ENCODE assay signal across 1 cellular context in the genomic region with DNA sequence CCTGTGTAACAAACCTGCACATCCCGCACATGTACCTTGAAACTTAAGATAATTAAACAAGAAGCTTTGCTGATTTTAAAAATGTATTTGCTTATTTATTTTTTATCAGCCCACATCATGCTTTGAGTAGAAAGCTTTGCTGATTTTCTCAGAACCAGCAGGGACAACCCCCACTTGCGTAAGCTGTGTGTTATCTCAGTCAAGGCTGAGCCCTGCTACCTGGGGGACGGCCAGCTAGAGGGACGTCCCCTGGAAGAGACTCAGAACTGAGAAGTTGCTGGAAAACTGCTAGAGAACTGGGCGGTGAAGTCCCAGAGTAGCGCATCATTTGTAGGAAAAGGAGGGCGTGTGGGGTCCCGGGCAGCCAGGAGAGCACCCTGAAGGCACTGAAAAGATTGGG.
A peak's percentile ranks its signal among the peaks of the same experiment; 100 is the strongest.
TF ChIP-seq lines count a peak whose summit lies in the region.

No MANE protein-coding gene starts in this region.

TF ChIP-seq in K562, 482 proteins besides CTCF, POLR2A, EP300 and RAD21 (continued from another document):
- TF ChIP-seq, protein P1, sequence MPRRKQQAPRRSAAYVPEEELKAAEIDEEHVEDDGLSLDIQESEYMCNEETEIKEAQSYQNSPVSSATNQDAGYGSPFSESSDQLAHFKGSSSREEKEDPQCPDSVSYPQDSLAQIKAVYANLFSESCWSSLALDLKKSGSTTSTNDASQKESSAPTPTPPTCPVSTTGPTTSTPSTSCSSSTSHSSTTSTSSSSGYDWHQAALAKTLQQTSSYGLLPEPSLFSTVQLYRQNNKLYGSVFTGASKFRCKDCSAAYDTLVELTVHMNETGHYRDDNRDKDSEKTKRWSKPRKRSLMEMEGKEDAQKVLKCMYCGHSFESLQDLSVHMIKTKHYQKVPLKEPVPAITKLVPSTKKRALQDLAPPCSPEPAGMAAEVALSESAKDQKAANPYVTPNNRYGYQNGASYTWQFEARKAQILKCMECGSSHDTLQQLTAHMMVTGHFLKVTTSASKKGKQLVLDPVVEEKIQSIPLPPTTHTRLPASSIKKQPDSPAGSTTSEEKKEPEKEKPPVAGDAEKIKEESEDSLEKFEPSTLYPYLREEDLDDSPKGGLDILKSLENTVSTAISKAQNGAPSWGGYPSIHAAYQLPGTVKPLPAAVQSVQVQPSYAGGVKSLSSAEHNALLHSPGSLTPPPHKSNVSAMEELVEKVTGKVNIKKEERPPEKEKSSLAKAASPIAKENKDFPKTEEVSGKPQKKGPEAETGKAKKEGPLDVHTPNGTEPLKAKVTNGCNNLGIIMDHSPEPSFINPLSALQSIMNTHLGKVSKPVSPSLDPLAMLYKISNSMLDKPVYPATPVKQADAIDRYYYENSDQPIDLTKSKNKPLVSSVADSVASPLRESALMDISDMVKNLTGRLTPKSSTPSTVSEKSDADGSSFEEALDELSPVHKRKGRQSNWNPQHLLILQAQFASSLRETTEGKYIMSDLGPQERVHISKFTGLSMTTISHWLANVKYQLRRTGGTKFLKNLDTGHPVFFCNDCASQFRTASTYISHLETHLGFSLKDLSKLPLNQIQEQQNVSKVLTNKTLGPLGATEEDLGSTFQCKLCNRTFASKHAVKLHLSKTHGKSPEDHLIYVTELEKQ (CRISPR knock-in tag; IDR thresholded peaks at IDR 0.05): no peak
- TF ChIP-seq CREM (IDR thresholded peaks at IDR 0.05; ENCODE audit: low read depth): peak; percentile 53; the same call in 1 of the 2 replicates
- TF ChIP-seq, protein P2, sequence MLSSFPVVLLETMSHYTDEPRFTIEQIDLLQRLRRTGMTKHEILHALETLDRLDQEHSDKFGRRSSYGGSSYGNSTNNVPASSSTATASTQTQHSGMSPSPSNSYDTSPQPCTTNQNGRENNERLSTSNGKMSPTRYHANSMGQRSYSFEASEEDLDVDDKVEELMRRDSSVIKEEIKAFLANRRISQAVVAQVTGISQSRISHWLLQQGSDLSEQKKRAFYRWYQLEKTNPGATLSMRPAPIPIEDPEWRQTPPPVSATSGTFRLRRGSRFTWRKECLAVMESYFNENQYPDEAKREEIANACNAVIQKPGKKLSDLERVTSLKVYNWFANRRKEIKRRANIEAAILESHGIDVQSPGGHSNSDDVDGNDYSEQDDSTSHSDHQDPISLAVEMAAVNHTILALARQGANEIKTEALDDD (IDR thresholded peaks at IDR 0.05): peak; percentile 30; the same call in 1 of the 2 replicates
- peak; percentile 71; the same call in 1 of the 2 replicates for TF ChIP-seq JUND (IDR thresholded peaks at IDR 0.05; ENCODE audit: borderline replicate concordance, low read depth, low read length)
- TF ChIP-seq JUND (tag; IDR thresholded peaks at IDR 0.05; ENCODE audit: borderline replicate concordance, low read depth, low read length): no peak; the same call in 2 of the 3 replicates
- TF ChIP-seq CEBPG (CRISPR knock-in tag; IDR thresholded peaks at IDR 0.05): no peak; the same call in 1 of the 2 replicates
- TF ChIP-seq CEBPG (tag; conservative IDR thresholded peaks at IDR 0.05 in 1 of 2, IDR thresholded peaks at IDR 0.05 in 1 of 2): peak; percentile 40 to 67; a peak in 2 of 4 replicates
- no peak for TF ChIP-seq TEAD2 (tag; IDR thresholded peaks at IDR 0.05)
- TF ChIP-seq NFATC3 (IDR thresholded peaks at IDR 0.05): no peak
- no peak for TF ChIP-seq ZNF239 (CRISPR knock-in tag; IDR thresholded peaks at IDR 0.05)
- TF ChIP-seq, protein P3, sequence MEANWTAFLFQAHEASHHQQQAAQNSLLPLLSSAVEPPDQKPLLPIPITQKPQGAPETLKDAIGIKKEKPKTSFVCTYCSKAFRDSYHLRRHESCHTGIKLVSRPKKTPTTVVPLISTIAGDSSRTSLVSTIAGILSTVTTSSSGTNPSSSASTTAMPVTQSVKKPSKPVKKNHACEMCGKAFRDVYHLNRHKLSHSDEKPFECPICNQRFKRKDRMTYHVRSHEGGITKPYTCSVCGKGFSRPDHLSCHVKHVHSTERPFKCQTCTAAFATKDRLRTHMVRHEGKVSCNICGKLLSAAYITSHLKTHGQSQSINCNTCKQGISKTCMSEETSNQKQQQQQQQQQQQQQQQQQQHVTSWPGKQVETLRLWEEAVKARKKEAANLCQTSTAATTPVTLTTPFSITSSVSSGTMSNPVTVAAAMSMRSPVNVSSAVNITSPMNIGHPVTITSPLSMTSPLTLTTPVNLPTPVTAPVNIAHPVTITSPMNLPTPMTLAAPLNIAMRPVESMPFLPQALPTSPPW (CRISPR knock-in tag; IDR thresholded peaks at IDR 0.05): peak; percentile 34; the same call in 1 of the 2 replicates
- no peak for TF ChIP-seq NR2F6 (CRISPR knock-in tag; IDR thresholded peaks at IDR 0.05)
- TF ChIP-seq, protein P4, sequence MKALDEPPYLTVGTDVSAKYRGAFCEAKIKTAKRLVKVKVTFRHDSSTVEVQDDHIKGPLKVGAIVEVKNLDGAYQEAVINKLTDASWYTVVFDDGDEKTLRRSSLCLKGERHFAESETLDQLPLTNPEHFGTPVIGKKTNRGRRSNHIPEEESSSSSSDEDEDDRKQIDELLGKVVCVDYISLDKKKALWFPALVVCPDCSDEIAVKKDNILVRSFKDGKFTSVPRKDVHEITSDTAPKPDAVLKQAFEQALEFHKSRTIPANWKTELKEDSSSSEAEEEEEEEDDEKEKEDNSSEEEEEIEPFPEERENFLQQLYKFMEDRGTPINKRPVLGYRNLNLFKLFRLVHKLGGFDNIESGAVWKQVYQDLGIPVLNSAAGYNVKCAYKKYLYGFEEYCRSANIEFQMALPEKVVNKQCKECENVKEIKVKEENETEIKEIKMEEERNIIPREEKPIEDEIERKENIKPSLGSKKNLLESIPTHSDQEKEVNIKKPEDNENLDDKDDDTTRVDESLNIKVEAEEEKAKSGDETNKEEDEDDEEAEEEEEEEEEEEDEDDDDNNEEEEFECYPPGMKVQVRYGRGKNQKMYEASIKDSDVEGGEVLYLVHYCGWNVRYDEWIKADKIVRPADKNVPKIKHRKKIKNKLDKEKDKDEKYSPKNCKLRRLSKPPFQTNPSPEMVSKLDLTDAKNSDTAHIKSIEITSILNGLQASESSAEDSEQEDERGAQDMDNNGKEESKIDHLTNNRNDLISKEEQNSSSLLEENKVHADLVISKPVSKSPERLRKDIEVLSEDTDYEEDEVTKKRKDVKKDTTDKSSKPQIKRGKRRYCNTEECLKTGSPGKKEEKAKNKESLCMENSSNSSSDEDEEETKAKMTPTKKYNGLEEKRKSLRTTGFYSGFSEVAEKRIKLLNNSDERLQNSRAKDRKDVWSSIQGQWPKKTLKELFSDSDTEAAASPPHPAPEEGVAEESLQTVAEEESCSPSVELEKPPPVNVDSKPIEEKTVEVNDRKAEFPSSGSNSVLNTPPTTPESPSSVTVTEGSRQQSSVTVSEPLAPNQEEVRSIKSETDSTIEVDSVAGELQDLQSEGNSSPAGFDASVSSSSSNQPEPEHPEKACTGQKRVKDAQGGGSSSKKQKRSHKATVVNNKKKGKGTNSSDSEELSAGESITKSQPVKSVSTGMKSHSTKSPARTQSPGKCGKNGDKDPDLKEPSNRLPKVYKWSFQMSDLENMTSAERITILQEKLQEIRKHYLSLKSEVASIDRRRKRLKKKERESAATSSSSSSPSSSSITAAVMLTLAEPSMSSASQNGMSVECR (CRISPR knock-in tag; IDR thresholded peaks at IDR 0.05): no peak
- peak; percentile 59 to 60 for TF ChIP-seq NRF1 (conservative IDR thresholded peaks at IDR 0.05 in 1 of 2, IDR thresholded peaks at IDR 0.05 in 1 of 2)
- 0 out of 2 replicates have a peak, but pooled peaks have one; percentile 16 for TF ChIP-seq ZNF592 (IDR thresholded peaks at IDR 0.05)
- no peak for TF ChIP-seq SMAD1 (IDR thresholded peaks at IDR 0.05; ENCODE audit: low read depth, low read length, partially characterized antibody)
